In the genomic region with DNA sequence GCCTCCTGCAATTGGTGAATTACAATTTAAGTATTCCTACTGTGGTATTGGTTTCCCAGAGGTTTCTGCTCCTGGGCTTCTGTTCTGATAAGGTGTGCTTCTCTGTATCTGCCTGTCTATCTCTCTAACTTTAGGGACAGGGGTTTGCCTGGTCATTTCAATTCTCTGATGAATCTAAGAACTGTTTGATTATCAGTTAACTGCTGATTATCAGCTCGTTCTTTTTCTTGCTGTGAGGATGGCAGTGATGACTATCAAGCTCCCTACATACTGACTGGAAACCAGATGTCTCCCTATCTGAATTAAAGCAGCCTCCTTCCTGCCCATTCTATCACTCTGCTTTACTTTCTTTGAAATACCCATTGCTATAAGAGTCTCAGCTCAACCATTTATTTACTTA, we compare ENCODE assay signal across 19 cellular contexts.
DNase-seq lines count a peak whose midpoint lies in the region; ATAC-seq, FAIRE-seq and TF ChIP-seq lines count a peak whose summit lies in the region.
"Had no signal": no experiment of that assay in that cellular context is flagged by ENCODE, and none has a peak within 500 bp of the region (broad histone marks: within the 10 kb centered on the region; RNA-seq: fewer than 3 reads in every experiment).

No MANE protein-coding gene starts in this region.

- no peak overlapping the region for H3K9ac ChIP-seq in SK-N-SH
- peak overlapping the region; percentile 21; the same call in 1 of the 2 replicates for H3K9ac ChIP-seq in GM12878 (ENCODE audit: control insufficient read depth, insufficient read depth, low read length)
- H3K9ac ChIP-seq: BLaER1 treated with 17β-estradiol and CSF1 and Interleukin-3, amounts not matched to agents 10 nM and 100 nM; GM23248 had no signal

- peaks cover 74% of the 10 kb centered on the region for H3K4me1 Mint-ChIP-seq in activated T-cell treated with anti-CD3 and anti-CD28 coated beads, Interleukin-2, amount 50 U/mL, for 24 hours (ENCODE audit: low read depth)
- peaks cover 58% of the 10 kb centered on the region for H3K4me1 Mint-ChIP-seq in HFFc6 (ENCODE audit: low read depth)
- H3K4me1 Mint-ChIP-seq: CD8-positive, alpha-beta memory T cell had no signal

- CTCF ChIA-PET in SK-N-SH (lab: Yijun Ruan, JAX), result interaction anchor here (1.0 kb wide), 1 partner anchor 25 kb away, joined by 3 read pairs; no protein-coding TSS in a partner anchor
- CTCF ChIA-PET in GM12878 (lab: Yijun Ruan, JAX), result interaction anchor here (0.9 to 1.2 kb wide), 4 partner anchors 8 to 23 kb away, joined by 3 to 5 read pairs (median 4); no protein-coding TSS in a partner anchor

- H3K4me3 ChIP-seq in SK-N-SH (ENCODE audit: low read depth in 2 of 2, low read length in 1 of 2), result no peak overlapping the region
- H3K4me3 ChIP-seq in GM12878, result no peak overlapping the region
- H3K4me3 ChIP-seq: A549; BLaER1 treated with 17β-estradiol and CSF1 and Interleukin-3, amounts not matched to agents 10 nM and 100 nM; GM23248 had no signal

- H3K4me3 Mint-ChIP-seq in activated T-cell treated with anti-CD3 and anti-CD28 coated beads, Interleukin-2, amount 50 U/mL, for 24 hours, result peak overlapping the region; percentile 81
- H3K4me3 Mint-ChIP-seq in HFFc6, result no peak overlapping the region
- H3K4me3 Mint-ChIP-seq: CD8-positive, alpha-beta memory T cell had no signal

- TF ChIP-seq CTCF in HFFc6 (IDR thresholded peaks at IDR 0.05) (no peak), SK-N-SH (IDR thresholded peaks at IDR 0.05) (no peak), GM12878 (IDR thresholded peaks at IDR 0.05 in 2 of 3, conservative IDR thresholded peaks at IDR 0.05 in 1 of 3; ENCODE audit: control insufficient read depth in 2 of 3, extremely low read depth in 1 of 3, insufficient read depth in 1 of 3, low read depth in 3 of 3, low read length in 3 of 3) (no peak)

- no peak for TF ChIP-seq RAD21 in SK-N-SH (IDR thresholded peaks at IDR 0.05; ENCODE audit: low read length)
- no peak for TF ChIP-seq RAD21 in GM12878 (IDR thresholded peaks at IDR 0.05; ENCODE audit: insufficient read depth, low read depth, low read length)

- no peak for FAIRE-seq in GM12878 (lab: Jason Lieb, UNC)
- FAIRE-seq: A549, D721Med had no signal

- POLR2A ChIA-PET in SK-N-SH (lab: Yijun Ruan, JAX) (no interaction called here), GM12878 (lab: Charles Lee) (interaction anchor here (0.8 to 1.9 kb wide), 2 partner anchors 22 to 24 kb away, joined by 3 to 6 read pairs; no protein-coding TSS in a partner anchor)

- ATAC-seq in GM12878 (peak; percentile 27), HG03378 (IDR thresholded peaks at IDR 0.05; ENCODE audit: unreplicated experiment) (no peak)
- ATAC-seq: A549, Panc1, Right ventricle myocardium inferior had no signal

- no peaks in the 10 kb centered on the region for H3K9me2 ChIP-seq in SK-N-SH

- peaks cover 0 to 17% of the 10 kb centered on the region in 2 experiments; a peak in 2 of 4 replicates for H3K4me1 ChIP-seq in SK-N-SH (ENCODE audit: control insufficient read depth in 1 of 2, insufficient read depth in 2 of 2, low read depth in 1 of 2, low read length in 1 of 2)
- peaks cover 32% of the 10 kb centered on the region for H3K4me1 ChIP-seq in GM12878 (ENCODE audit: control insufficient read depth, insufficient read depth, low read length)
- H3K4me1 ChIP-seq: A549; BLaER1 treated with 17β-estradiol and CSF1 and Interleukin-3, amounts not matched to agents 10 nM and 100 nM had no signal

- RAD21 ChIA-PET in GM12878 (lab: Charles Lee; ENCODE audit: unreplicated experiment), result interaction anchor here (1.2 to 2.0 kb wide), 2 partner anchors 21 to 24 kb away, joined by 3 to 9 read pairs; no protein-coding TSS in a partner anchor

- H3K36me3 ChIP-seq in SK-N-SH (replicated peaks in 1 of 2; ENCODE audit: control insufficient read depth in 1 of 2, insufficient read depth in 2 of 2, low read length in 1 of 2), result no peaks in the 10 kb centered on the region
- peaks cover 0 to 6% of the 10 kb centered on the region in 2 experiments; a peak in 1 of 4 replicates for H3K36me3 ChIP-seq in GM12878 (ENCODE audit: control insufficient read depth in 2 of 2, insufficient read depth in 2 of 2, low read length in 1 of 2)

- H3K27ac ChIP-seq in SK-N-SH (ENCODE audit: low read depth in 2 of 2, low read length in 1 of 2) (no peak overlapping the region), GM12878 (ENCODE audit: control insufficient read depth, insufficient read depth) (peak overlapping the region; percentile 70)
- H3K27ac ChIP-seq: A549; BLaER1 treated with 17β-estradiol and CSF1 and Interleukin-3, amounts not matched to agents 10 nM and 100 nM; GM23248 had no signal

- peak overlapping the region; percentile 96 for H3K27ac Mint-ChIP-seq in activated T-cell treated with anti-CD3 and anti-CD28 coated beads, Interleukin-2, amount 50 U/mL, for 24 hours
- H3K27ac Mint-ChIP-seq in HFFc6, result peak overlapping the region; percentile 20; the same call in 1 of the 2 replicates

- no peak overlapping the region for H3K4me2 ChIP-seq in SK-N-SH
- H3K4me2 ChIP-seq in GM12878 (ENCODE audit: control insufficient read depth, insufficient read depth), result peak overlapping the region; percentile 63; the same call in 1 of the 2 replicates
- H3K4me2 ChIP-seq: A549; BLaER1 treated with 17β-estradiol and CSF1 and Interleukin-3, amounts not matched to agents 10 nM and 100 nM had no signal

- peaks cover 74% of the 10 kb centered on the region for H3K36me3 Mint-ChIP-seq in activated T-cell treated with anti-CD3 and anti-CD28 coated beads, Interleukin-2, amount 50 U/mL, for 24 hours (ENCODE audit: low read depth)
- peaks cover 8% of the 10 kb centered on the region; the same call in 1 of the 2 replicates for H3K36me3 Mint-ChIP-seq in HFFc6 (ENCODE audit: low read depth)

- SMC1A ChIA-PET in GM12878 (lab: Charles Lee; ENCODE audit: uncharacterized antibody, unreplicated experiment), result interaction anchor here (1.2 to 6.1 kb wide), 12 partner anchors 10 to 74 kb away, joined by 3 to 40 read pairs (median 6); no protein-coding TSS in a partner anchor

- H3K27me3 ChIP-seq in SK-N-SH (ENCODE audit: insufficient read depth), result no peaks in the 10 kb centered on the region
- H3K27me3 ChIP-seq in GM12878 (replicated peaks in 1 of 2; ENCODE audit: control insufficient read depth in 2 of 2, insufficient read depth in 2 of 2, low read length in 1 of 2), result no peaks in the 10 kb centered on the region
- H3K27me3 ChIP-seq: BLaER1 treated with 17β-estradiol and CSF1 and Interleukin-3, amounts not matched to agents 10 nM and 100 nM had no signal

- BruUV-seq in GM12878 (replicated peaks; lab: Mats Ljungman, UMichigan), result no TSS peak

- in situ Hi-C loops in GM12878 (cut with MboI), result no loop called here

- 12% methylated on average over 1 of the region's 1 CpG for WGBS in SK-N-SH (ENCODE audit: low lambda C conversion rate)
- 43% methylated on average over 1 of the region's 1 CpG for WGBS in GM12878 (ENCODE audit: insufficient coverage, insufficient replicate concordance, low lambda C conversion rate, missing lambda C conversion rate)

- no peaks in the 10 kb centered on the region for H3K9me3 ChIP-seq in SK-N-SH
- no peaks in the 10 kb centered on the region for H3K9me3 ChIP-seq in GM12878 (replicated peaks; ENCODE audit: control insufficient read depth, insufficient read depth, low read length)
- H3K9me3 ChIP-seq: A549; BLaER1 treated with 17β-estradiol and CSF1 and Interleukin-3, amounts not matched to agents 10 nM and 100 nM had no signal

- no peak for DNase-seq in activated T-cell treated with anti-CD3 and anti-CD28 coated beads, Interleukin-2, amount 50 U/mL, for 24 hours
- DNase-seq in activated T-cell treated with anti-CD3 and anti-CD28 coated beads for 4 hours (no peak), HFFc6 (no peak), SK-N-SH (no peak), GM12878 (ENCODE audit: low read depth, low spot score) (no peak), T1000 (lab: John Stamatoyannopoulos, UW) (no peak), H4 (ENCODE audit: low spot score) (no peak)
- DNase-seq: CD8-positive, alpha-beta memory T cell; DMS79; Karpas-422; MM.1S; NCI-H1092 treated with DMSO at 0.1 percent for 48 hours had no signal

- H3K79me2 ChIP-seq in SK-N-SH (ENCODE audit: insufficient read depth), result no peaks in the 10 kb centered on the region
- H3K79me2 ChIP-seq in GM12878 (ENCODE audit: control insufficient read depth, insufficient read depth, low read length), result no peaks in the 10 kb centered on the region

- H2AFZ ChIP-seq in SK-N-SH (ENCODE audit: low read depth) (no peak overlapping the region), GM12878 (ENCODE audit: control insufficient read depth, low read depth, low read length) (no peak overlapping the region)
- H2AFZ ChIP-seq: GM23248 had no signal

- intact Hi-C loops in GM12878 (cut with micrococcal nuclease; ENCODE audit: unreplicated experiment), result loop anchor here (10.0 kb wide), 1 partner anchor 124 kb away; the partner anchor contains the start of gene INSM1

- TF ChIP-seq POLR2A in GM12878 (IDR thresholded peaks at IDR 0.05; ENCODE audit: low read depth, low read length), result no peak

- no peaks in the 10 kb centered on the region for H3F3A ChIP-seq in SK-N-SH (replicated peaks; ENCODE audit: insufficient read depth)

- TF ChIP-seq EP300 in SK-N-SH (IDR thresholded peaks at IDR 0.05; ENCODE audit: borderline replicate concordance in 1 of 2, low read depth in 1 of 2, low read length in 1 of 2), result peak in 1 of 2 experiments; percentile 24; a peak in 1 of 4 replicates
- no peak for TF ChIP-seq EP300 in GM12878 (IDR thresholded peaks at IDR 0.05; ENCODE audit: borderline replicate concordance in 1 of 2, control insufficient read depth in 1 of 2, low read depth in 2 of 2, low read length in 2 of 2)

- no peaks in the 10 kb centered on the region for H3K9me3 Mint-ChIP-seq in activated T-cell treated with anti-CD3 and anti-CD28 coated beads, Interleukin-2, amount 50 U/mL, for 24 hours
- H3K9me3 Mint-ChIP-seq in HFFc6, result no peaks in the 10 kb centered on the region
- H3K9me3 Mint-ChIP-seq: CD8-positive, alpha-beta memory T cell had no signal

- H3K27me3 Mint-ChIP-seq in activated T-cell treated with anti-CD3 and anti-CD28 coated beads, Interleukin-2, amount 50 U/mL, for 24 hours, result no peaks in the 10 kb centered on the region
- H3K27me3 Mint-ChIP-seq in HFFc6 (ENCODE audit: insufficient read depth), result no peaks in the 10 kb centered on the region
- H3K27me3 Mint-ChIP-seq: CD8-positive, alpha-beta memory T cell had no signal

- H4K20me1 ChIP-seq in SK-N-SH (ENCODE audit: insufficient read depth) (no peaks in the 10 kb centered on the region), GM12878 (ENCODE audit: control insufficient read depth, insufficient read depth) (no peaks in the 10 kb centered on the region)
- H4K20me1 ChIP-seq: BLaER1 treated with 17β-estradiol and CSF1 and Interleukin-3, amounts not matched to agents 10 nM and 100 nM had no signal

TF ChIP-seq in SK-N-SH, 30 proteins besides CTCF, POLR2A, EP300 and RAD21:
- TF ChIP-seq RFX5 (IDR thresholded peaks at IDR 0.05; ENCODE audit: low read length) (no peak), GATA2 (CRISPR knock-in tag; IDR thresholded peaks at IDR 0.05) (peak; percentile 58)
